In genomic region chr12:132593071-132593470, GRCh38 we compare ENCODE assay signal across 27 cellular contexts. TPM values are rescaled to one million over a fixed set of nuclear protein-coding genes. Genes with fewer than 3 reads are reported as not detected.
"Had no signal": no experiment of that assay in that cellular context is flagged by ENCODE, and none has a peak within 500 bp of the region (broad histone marks: within the 10 kb centered on the region; RNA-seq: fewer than 3 reads in every experiment).

No MANE protein-coding gene starts in this region.

- H3K4me3 Mint-ChIP-seq: activated naive CD4-positive, alpha-beta T cell treated with anti-CD3 and anti-CD28 coated beads, Interleukin-2, amount 10 ng/mL, durations not matched to agents 7 days and 5 days; activated T-cell treated with anti-CD3 and anti-CD28 coated beads, Interleukin-2, amount 50 U/mL, for 24 hours; stimulated activated memory B cell treated with anti-CD40 and anti-IgM and Interleukin-4, amounts not matched to agents 10 μg/mL and 1 μg/mL and 100 μg/mL, for 72 hours had no signal

- H3K27ac Mint-ChIP-seq: activated naive CD4-positive, alpha-beta T cell treated with anti-CD3 and anti-CD28 coated beads, Interleukin-2, amount 10 ng/mL, durations not matched to agents 7 days and 5 days; activated T-cell treated with anti-CD3 and anti-CD28 coated beads, Interleukin-2, amount 50 U/mL, for 24 hours; nephron progenitor cell; stimulated activated memory B cell treated with anti-CD40 and anti-IgM and Interleukin-4, amounts not matched to agents 10 μg/mL and 1 μg/mL and 100 μg/mL, for 72 hours had no signal

- H3K9me3 Mint-ChIP-seq: activated naive CD4-positive, alpha-beta T cell treated with anti-CD3 and anti-CD28 coated beads, Interleukin-2, amount 10 ng/mL, durations not matched to agents 7 days and 5 days; activated T-cell treated with anti-CD3 and anti-CD28 coated beads, Interleukin-2, amount 50 U/mL, for 24 hours had no signal

- ATAC-seq: stimulated activated memory B cell treated with anti-CD40 and anti-IgM and Interleukin-4, amounts not matched to agents 10 μg/mL and 1 μg/mL and 100 μg/mL, for 72 hours had no signal

- DNase-seq: activated CD4-positive, alpha-beta T cell treated with anti-CD3 and anti-CD28 coated beads, Interleukin-2, amount 50 U/mL, for 1 hour; activated CD4-positive, CD25-positive, alpha-beta regulatory T cell treated with anti-CD3 and anti-CD28 coated beads, Interleukin-2, amount 50 U/mL, for 72 hours; activated naive CD4-positive, alpha-beta T cell treated with anti-CD3 and anti-CD28 coated beads, Interleukin-2, amount 10 ng/mL, durations not matched to agents 7 days and 5 days; activated T-cell treated with anti-CD3 and anti-CD28 coated beads, Interleukin-2, amount 50 U/mL, for 24 hours; islet precursor cell; mesenchymal stem cell; nephron progenitor cell; sigmoid colon; stimulated activated CD4-positive, alpha-beta T cell treated with anti-CD3 and anti-CD28 coated beads, Interleukin-15, amount 100 ng/mL, for 24 hours; stomach; uterus; WERI-Rb-1 had no signal

- H3K36me3 Mint-ChIP-seq: activated naive CD4-positive, alpha-beta T cell treated with anti-CD3 and anti-CD28 coated beads, Interleukin-2, amount 10 ng/mL, durations not matched to agents 7 days and 5 days; stimulated activated memory B cell treated with anti-CD40 and anti-IgM and Interleukin-4, amounts not matched to agents 10 μg/mL and 1 μg/mL and 100 μg/mL, for 72 hours had no signal

RNA-seq across cellular contexts. Expression of gene LRCOL1, which starts 17.3 kb away (rescaled TPM):
- total RNA-seq: bronchial epithelial cell; cerebellum; epithelial cell of proximal tubule; fibroblast of villous mesenchyme; left colon; lower leg skin; mononuclear cell; myocyte; smooth muscle cell; stomach; suprapubic skin; T-helper 2 cell treated with Interferon-gamma antibody and Interleukin-4, amounts not matched to agents 100 ng/mL and 5 ng/mL, for 36 hours; tibial nerve had no signal

RNA-seq across cellular contexts. Expression of gene P2RX2, which starts 25.5 kb away (rescaled TPM):
- total RNA-seq: bronchial epithelial cell; cerebellum; epithelial cell of proximal tubule; fibroblast of villous mesenchyme; heart right ventricle; lower leg skin; myocyte; renal cortical epithelial cell; smooth muscle cell; stomach; suprapubic skin; T-helper 2 cell treated with Interferon-gamma antibody and Interleukin-4, amounts not matched to agents 100 ng/mL and 5 ng/mL, for 36 hours; tibial nerve; uterus had no signal
